Comparison of ENCODE assay signal across 13 cellular contexts in genomic region chr12:104722541-104723534, GRCh38.
A peak's percentile ranks its signal among the peaks of the same experiment; 100 is the strongest.
DNase-seq lines count a peak whose midpoint lies in the region; ATAC-seq, FAIRE-seq and TF ChIP-seq lines count a peak whose summit lies in the region.
"Had no signal": no experiment of that assay in that cellular context is flagged by ENCODE, and none has a peak within 500 bp of the region (broad histone marks: within the 10 kb centered on the region; RNA-seq: fewer than 3 reads in every experiment).

No MANE protein-coding gene starts in this region.

- no peak overlapping the region for H3K4me3 ChIP-seq in K562
- H3K4me3 ChIP-seq in smooth muscle cell: no peak overlapping the region
- no peak overlapping the region for H3K4me3 ChIP-seq in upper lobe of right lung
- H3K4me3 ChIP-seq: hepatocyte, pancreas had no signal

- no peak for FAIRE-seq in K562 (lab: Jason Lieb, UNC)
- FAIRE-seq: pancreas had no signal

- CTCF ChIA-PET in activated CD4-positive, alpha-beta T cell treated with anti-CD3 and anti-CD28 coated beads, Interleukin-2, amount 10 ng/mL, durations not matched to agents 7 days and 5 days (lab: Charles Lee): no interaction called here
- CTCF ChIA-PET in K562 (lab: Yijun Ruan, JAX; ENCODE audit: low intra/inter-chr PET ratio): no interaction called here

- H3K9ac ChIP-seq in K562 (ENCODE audit: insufficient read depth in 1 of 2, low read depth in 2 of 2, low read length in 2 of 2): peak overlapping the region in 1 of 2 experiments; percentile 44; a peak in 2 of 4 replicates
- no peak overlapping the region for H3K9ac ChIP-seq in smooth muscle cell (ENCODE audit: low read depth)

- no TSS peak for BruUV-seq in K562 (replicated peaks; lab: Mats Ljungman, UMichigan)

- H3K4me1 ChIP-seq in K562 (replicated peaks in 1 of 2; ENCODE audit: control insufficient read depth in 2 of 2, insufficient read depth in 2 of 2, low read length in 2 of 2) (peaks cover 26 to 46% of the 10 kb centered on the region in 2 experiments), smooth muscle cell (ENCODE audit: low read depth) (peaks cover 26% of the 10 kb centered on the region), upper lobe of right lung (peaks cover 29% of the 10 kb centered on the region)
- H3K4me1 ChIP-seq: pancreas had no signal

- ATAC-seq in HG03571 (IDR thresholded peaks at IDR 0.05; ENCODE audit: unreplicated experiment) (peak; percentile 62), K562 (peak; percentile 31), HG02884 (IDR thresholded peaks at IDR 0.05; ENCODE audit: unreplicated experiment) (no peak), upper lobe of right lung (no peak)
- ATAC-seq: pancreas had no signal

- no peaks in the 10 kb centered on the region for H3K9me3 Mint-ChIP-seq in activated CD4-positive, alpha-beta T cell treated with anti-CD3 and anti-CD28 coated beads, Interleukin-2, amount 10 ng/mL, durations not matched to agents 7 days and 5 days

- peaks cover 60% of the 10 kb centered on the region for H3K4me1 Mint-ChIP-seq in activated CD4-positive, alpha-beta T cell treated with anti-CD3 and anti-CD28 coated beads, Interleukin-2, amount 10 ng/mL, durations not matched to agents 7 days and 5 days

- TF ChIP-seq RAD21 in K562 (CRISPR knock-in tag; conservative IDR thresholded peaks at IDR 0.05 in 1 of 2, IDR thresholded peaks at IDR 0.05 in 1 of 2): no peak

- H4K20me1 ChIP-seq in K562 (replicated peaks; ENCODE audit: control insufficient read depth, insufficient read depth, low read length): no peaks in the 10 kb centered on the region
- H4K20me1 ChIP-seq in smooth muscle cell (ENCODE audit: low read depth): peaks cover 17% of the 10 kb centered on the region

- no peak for DNase-seq in activated CD4-positive, alpha-beta T cell treated with anti-CD3 and anti-CD28 coated beads, Interleukin-2, amount 10 ng/mL, durations not matched to agents 7 days and 5 days
- DNase-seq in activated CD4-positive, alpha-beta T cell treated with anti-CD3 and anti-CD28 coated beads, Interleukin-2, amount 50 U/mL, for 4 hours: no peak
- DNase-seq in K562 (ENCODE audit: extremely low read depth in 1 of 4, low spot score in 3 of 4): peak in 2 of 4 experiments; percentile 23 to 35
- DNase-seq in retina: peak; percentile 59
- DNase-seq in smooth muscle cell (lab: John Stamatoyannopoulos, UW; ENCODE audit: unreplicated experiment): no peak
- DNase-seq in upper lobe of right lung: no peak
- DNase-seq: activated CD8-positive, alpha-beta memory T cell treated with anti-CD3 and anti-CD28 coated beads, Interleukin-2, amount 50 U/mL, for 4 hours; central memory CD4-positive, alpha-beta T cell; KBM-7; pancreas had no signal

- WGBS in K562 (ENCODE audit: insufficient coverage, low coverage, missing lambda C conversion rate): 62% methylated on average over 18 of the region's 24 CpGs
- 81% methylated on average over 24 of the region's 24 CpGs for WGBS in smooth muscle cell (ENCODE audit: low lambda C conversion rate)

- TF ChIP-seq EP300 in K562 (IDR thresholded peaks at IDR 0.05; ENCODE audit: low read length): no peak

- H3K36me3 ChIP-seq in K562 (ENCODE audit: control insufficient read depth, insufficient read depth, low read length) (peaks cover 18% of the 10 kb centered on the region; the same call in 1 of the 3 replicates), smooth muscle cell (ENCODE audit: low read depth) (no peaks in the 10 kb centered on the region), upper lobe of right lung (no peaks in the 10 kb centered on the region)
- H3K36me3 ChIP-seq: pancreas had no signal

- POLR2A ChIA-PET in activated CD4-positive, alpha-beta T cell treated with anti-CD3 and anti-CD28 coated beads, Interleukin-2, amount 10 ng/mL, durations not matched to agents 7 days and 5 days (lab: Charles Lee): no interaction called here
- POLR2A ChIA-PET in K562 (lab: Yijun Ruan, JAX): no interaction called here

- H2AFZ ChIP-seq in K562 (ENCODE audit: low read depth, low read length) (peak overlapping the region; percentile 46), smooth muscle cell (ENCODE audit: low read depth) (no peak overlapping the region)
- H2AFZ ChIP-seq: hepatocyte had no signal

- peak overlapping the region; percentile 94 for H3K27ac Mint-ChIP-seq in activated CD4-positive, alpha-beta T cell treated with anti-CD3 and anti-CD28 coated beads, Interleukin-2, amount 10 ng/mL, durations not matched to agents 7 days and 5 days

- peaks cover 33% of the 10 kb centered on the region; the same call in 2 of the 3 replicates for H3K79me2 ChIP-seq in K562 (ENCODE audit: control insufficient read depth, insufficient read depth, low read length)
- no peaks in the 10 kb centered on the region for H3K79me2 ChIP-seq in smooth muscle cell (ENCODE audit: low read depth)
- H3K79me2 ChIP-seq: hepatocyte had no signal

- intact Hi-C loops in K562 (cut with micrococcal nuclease): no loop called here
- intact Hi-C loops in upper lobe of right lung (cut with DNase I): no loop called here

- H3K9me3 ChIP-seq in K562 (replicated peaks; ENCODE audit: control insufficient read depth, insufficient read depth, low read depth, low read length) (no peaks in the 10 kb centered on the region), smooth muscle cell (replicated peaks; ENCODE audit: low read depth) (no peaks in the 10 kb centered on the region), upper lobe of right lung (no peaks in the 10 kb centered on the region)
- H3K9me3 ChIP-seq: pancreas had no signal

- H3K36me3 Mint-ChIP-seq in activated CD4-positive, alpha-beta T cell treated with anti-CD3 and anti-CD28 coated beads, Interleukin-2, amount 10 ng/mL, durations not matched to agents 7 days and 5 days (ENCODE audit: low read depth): peaks cover 14% of the 10 kb centered on the region

- in situ Hi-C loops in K562 (cut with MboI): no loop called here

- peak overlapping the region; percentile 18 for H3K4me2 ChIP-seq in K562 (ENCODE audit: insufficient read depth, low read length)
- no peak overlapping the region for H3K4me2 ChIP-seq in smooth muscle cell
- H3K4me2 ChIP-seq: hepatocyte had no signal

- H3K27me3 ChIP-seq in K562 (ENCODE audit: control insufficient read depth in 2 of 2, insufficient read depth in 2 of 2, low read length in 2 of 2) (no peaks in the 10 kb centered on the region), smooth muscle cell (ENCODE audit: low read depth) (no peaks in the 10 kb centered on the region), upper lobe of right lung (no peaks in the 10 kb centered on the region)
- H3K27me3 ChIP-seq: hepatocyte, pancreas had no signal

- no peaks in the 10 kb centered on the region for H3K9me1 ChIP-seq in K562 (ENCODE audit: control insufficient read depth, insufficient read depth, low read length)

- H3F3A ChIP-seq in smooth muscle cell (ENCODE audit: low read depth): no peaks in the 10 kb centered on the region

- no peak overlapping the region for H3K4me3 Mint-ChIP-seq in activated CD4-positive, alpha-beta T cell treated with anti-CD3 and anti-CD28 coated beads, Interleukin-2, amount 10 ng/mL, durations not matched to agents 7 days and 5 days

- H3K27ac ChIP-seq in K562 (ENCODE audit: extremely low read depth, low read depth, low read length) (peak overlapping the region; percentile 31; the same call in 1 of the 3 replicates), smooth muscle cell (ENCODE audit: low read depth) (no peak overlapping the region), upper lobe of right lung (no peak overlapping the region)
- H3K27ac ChIP-seq: hepatocyte, pancreas had no signal

- no peaks in the 10 kb centered on the region for H3K27me3 Mint-ChIP-seq in activated CD4-positive, alpha-beta T cell treated with anti-CD3 and anti-CD28 coated beads, Interleukin-2, amount 10 ng/mL, durations not matched to agents 7 days and 5 days

- no peak for TF ChIP-seq POLR2A in K562 (conservative IDR thresholded peaks at IDR 0.05)

- TF ChIP-seq CTCF in K562 (IDR thresholded peaks at IDR 0.05 in 2 of 3, conservative IDR thresholded peaks at IDR 0.05 in 1 of 3; ENCODE audit: insufficient read depth in 2 of 3, low read depth in 1 of 3, low read length in 3 of 3) (no peak), smooth muscle cell (IDR thresholded peaks at IDR 0.05; ENCODE audit: borderline replicate concordance, insufficient read depth, poor library complexity, severe bottlenecking) (no peak), upper lobe of right lung (IDR thresholded peaks at IDR 0.05) (no peak)

TF ChIP-seq in K562, 482 proteins besides CTCF, POLR2A, EP300 and RAD21 (continues in another document):
- TF ChIP-seq ADNP (tag; IDR thresholded peaks at IDR 0.05) (peak; percentile 59; the same call in 1 of the 2 replicates), RBM22 (IDR thresholded peaks at IDR 0.05; ENCODE audit: low read depth, low read length, poor library complexity, severe bottlenecking) (no peak), ZNF316 (IDR thresholded peaks at IDR 0.05) (0 out of 2 replicates have a peak, but pooled peaks have one; percentile 3), CREM (IDR thresholded peaks at IDR 0.05; ENCODE audit: low read depth) (peak; percentile 67), FUS (optimal IDR thresholded peaks at IDR 0.05; ENCODE audit: low read depth, low read length) (no peak), BCOR (IDR thresholded peaks at IDR 0.05) (peak; percentile 81), ARID1B (IDR thresholded peaks at IDR 0.05) (no peak), NONO (IDR thresholded peaks at IDR 0.05; ENCODE audit: low read depth in 2 of 2, low read length in 1 of 2) (no peak), CBFA2T3 (IDR thresholded peaks at IDR 0.05) (0 out of 2 replicates have a peak, but pooled peaks have one; percentile 16)

Comparison
In these comparisons a context has a peak if more than half of its experiments do, and no peak if none do; other contexts are left out.
1. ATAC-seq: peak in HG03571 (single experiment) and K562 (single experiment); none in HG02884 (single experiment) and upper lobe of right lung (single experiment).